ENCODE assay signal across 17 cellular contexts in the genomic region with DNA sequence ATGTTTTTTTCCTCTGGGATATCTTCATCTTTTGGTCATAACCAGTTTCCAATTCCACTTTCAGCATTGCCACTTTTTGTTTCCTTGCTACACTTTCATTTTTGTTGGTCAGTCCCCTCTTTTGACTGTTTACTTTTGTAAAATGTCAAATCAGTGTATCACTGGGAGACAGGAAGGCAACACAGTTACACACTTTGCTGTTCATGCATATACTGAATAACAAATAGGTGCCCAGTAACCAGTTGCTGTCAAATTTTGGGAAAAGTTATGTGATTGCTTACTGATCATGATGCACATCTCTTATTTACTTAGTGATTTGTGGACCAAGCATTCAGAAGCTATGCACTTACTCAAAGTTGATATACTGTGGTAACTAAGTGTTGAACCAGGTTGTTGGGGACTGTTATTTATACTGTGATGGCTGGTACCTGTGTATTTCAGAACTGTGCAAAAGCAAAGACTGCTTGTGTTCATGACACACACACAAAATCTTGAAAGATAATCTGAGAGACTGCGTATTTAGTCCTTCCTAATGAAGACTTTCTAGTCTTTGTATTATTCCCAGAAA. TPM values are rescaled to one million over a fixed set of nuclear protein-coding genes. Genes with fewer than 3 reads are reported as not detected.
DNase-seq lines count a peak whose midpoint lies in the region; ATAC-seq, FAIRE-seq and TF ChIP-seq lines count a peak whose summit lies in the region.
"Had no signal": no experiment of that assay in that cellular context is flagged by ENCODE, and none has a peak within 500 bp of the region (broad histone marks: within the 10 kb centered on the region; RNA-seq: fewer than 3 reads in every experiment).

No MANE protein-coding gene starts in this region.

- H4K20me1 ChIP-seq in OCI-LY3 (ENCODE audit: insufficient read depth, low read length) (peaks cover 96% of the 10 kb centered on the region), K562 (replicated peaks; ENCODE audit: control insufficient read depth, insufficient read depth, low read length) (peaks cover 3% of the 10 kb centered on the region; the same call in 1 of the 2 replicates)

- WGBS in K562 (ENCODE audit: insufficient coverage, low coverage, missing lambda C conversion rate), result 94% methylated on average over 1 of the region's 1 CpG

- H3K9me3 Mint-ChIP-seq in activated naive CD4-positive, alpha-beta T cell treated with anti-CD3 and anti-CD28 coated beads for 36 hours, result no peaks in the 10 kb centered on the region
- H3K9me3 Mint-ChIP-seq in stimulated activated naive CD8-positive, alpha-beta T cell treated with anti-CD3 and anti-CD28 coated beads, Interleukin-15, Interleukin-2, amounts not matched to agents 100 ng/mL and 50 ng/mL, for 24 hours, result no peaks in the 10 kb centered on the region

- H3K9ac ChIP-seq in OCI-LY3 (ENCODE audit: low read length) (no peak overlapping the region), K562 (ENCODE audit: insufficient read depth in 1 of 2, low read depth in 2 of 2, low read length in 2 of 2) (no peak overlapping the region)

- H2AFZ ChIP-seq in OCI-LY3 (ENCODE audit: low read depth, low read length) (no peak overlapping the region), K562 (ENCODE audit: low read depth, low read length) (no peak overlapping the region)

- H3K4me1 Mint-ChIP-seq in activated naive CD4-positive, alpha-beta T cell treated with anti-CD3 and anti-CD28 coated beads for 36 hours (ENCODE audit: low read depth), result peaks cover 78% of the 10 kb centered on the region
- H3K4me1 Mint-ChIP-seq in stimulated activated naive CD8-positive, alpha-beta T cell treated with anti-CD3 and anti-CD28 coated beads, Interleukin-15, Interleukin-2, amounts not matched to agents 100 ng/mL and 50 ng/mL, for 24 hours (ENCODE audit: low read depth), result peaks cover 83% of the 10 kb centered on the region

- TF ChIP-seq RAD21 in K562 (CRISPR knock-in tag; conservative IDR thresholded peaks at IDR 0.05 in 1 of 2, IDR thresholded peaks at IDR 0.05 in 1 of 2), result no peak

- no peaks in the 10 kb centered on the region for H3K9me3 ChIP-seq in OCI-LY3 (ENCODE audit: insufficient read depth, low read length)
- no peaks in the 10 kb centered on the region for H3K9me3 ChIP-seq in K562 (replicated peaks; ENCODE audit: control insufficient read depth, insufficient read depth, low read depth, low read length)
- H3K9me3 ChIP-seq: SJCRH30 had no signal

- TF ChIP-seq CTCF in OCI-LY3 (IDR thresholded peaks at IDR 0.05; ENCODE audit: low read depth, low read length) (no peak), K562 (IDR thresholded peaks at IDR 0.05 in 2 of 3, conservative IDR thresholded peaks at IDR 0.05 in 1 of 3; ENCODE audit: insufficient read depth in 2 of 3, low read depth in 1 of 3, low read length in 3 of 3) (no peak), foreskin fibroblast (IDR thresholded peaks at IDR 0.05; ENCODE audit: low read depth, low read length) (no peak)

- peak overlapping the region; percentile 44 for H3K27ac Mint-ChIP-seq in activated naive CD4-positive, alpha-beta T cell treated with anti-CD3 and anti-CD28 coated beads for 36 hours
- H3K27ac Mint-ChIP-seq in stimulated activated naive CD8-positive, alpha-beta T cell treated with anti-CD3 and anti-CD28 coated beads, Interleukin-15, Interleukin-2, amounts not matched to agents 100 ng/mL and 50 ng/mL, for 24 hours, result peak overlapping the region; percentile 39

- H3K4me2 ChIP-seq in OCI-LY3 (ENCODE audit: low read length), result peak overlapping the region; percentile 17; the same call in 1 of the 2 replicates
- H3K4me2 ChIP-seq in K562 (ENCODE audit: insufficient read depth, low read length), result no peak overlapping the region

- FAIRE-seq in K562 (lab: Jason Lieb, UNC), result peak; percentile 51
- FAIRE-seq: urothelium cell line had no signal

- TF ChIP-seq EP300 in K562 (IDR thresholded peaks at IDR 0.05; ENCODE audit: low read length), result no peak

- H3K79me2 ChIP-seq in OCI-LY3 (ENCODE audit: low read length), result peaks cover 92% of the 10 kb centered on the region
- peaks cover 77% of the 10 kb centered on the region for H3K79me2 ChIP-seq in K562 (ENCODE audit: control insufficient read depth, insufficient read depth, low read length)

- H3K27me3 Mint-ChIP-seq in activated naive CD4-positive, alpha-beta T cell treated with anti-CD3 and anti-CD28 coated beads for 36 hours (ENCODE audit: low read depth), result no peaks in the 10 kb centered on the region
- H3K27me3 Mint-ChIP-seq in stimulated activated naive CD8-positive, alpha-beta T cell treated with anti-CD3 and anti-CD28 coated beads, Interleukin-15, Interleukin-2, amounts not matched to agents 100 ng/mL and 50 ng/mL, for 24 hours, result no peaks in the 10 kb centered on the region

- no peaks in the 10 kb centered on the region for H3K9me1 ChIP-seq in K562 (ENCODE audit: control insufficient read depth, insufficient read depth, low read length)

- H3K27me3 ChIP-seq in OCI-LY3 (ENCODE audit: low read depth, low read length) (no peaks in the 10 kb centered on the region), K562 (ENCODE audit: control insufficient read depth in 2 of 2, insufficient read depth in 2 of 2, low read length in 2 of 2) (no peaks in the 10 kb centered on the region)
- H3K27me3 ChIP-seq: SJCRH30 had no signal

- no TSS peak for BruUV-seq in K562 (replicated peaks; lab: Mats Ljungman, UMichigan)

- H3K36me3 ChIP-seq in OCI-LY3 (replicated peaks; ENCODE audit: low read depth, low read length) (no peaks in the 10 kb centered on the region), K562 (ENCODE audit: control insufficient read depth, insufficient read depth, low read length) (no peaks in the 10 kb centered on the region)
- H3K36me3 ChIP-seq: SJCRH30 had no signal

- no peak for DNase-seq in activated naive CD4-positive, alpha-beta T cell treated with anti-CD3 and anti-CD28 coated beads for 36 hours
- DNase-seq in activated naive CD4-positive, alpha-beta T cell treated with anti-CD3 and anti-CD28 coated beads, Interleukin-2, amount 50 U/mL, for 16 hours, result no peak
- DNase-seq in K562 (ENCODE audit: extremely low read depth in 1 of 4, low spot score in 3 of 4), result no peak
- DNase-seq in foreskin fibroblast, result no peak
- DNase-seq in stimulated activated naive CD4-positive, alpha-beta T cell (lab: John Stamatoyannopoulos, UW), result no peak
- DNase-seq: activated CD4-positive, alpha-beta T cell treated with anti-CD3 and anti-CD28 coated beads, Interleukin-2, amount 50 U/mL, for 1 hour; activated gamma-delta T cell treated with Interleukin-2 at 50 U/mL for 16 hours; hypothalamus; left colon; NCI-H1694 treated with DMSO at 0.1 percent for 48 hours; NCI-H446 treated with DMSO at 0.1 percent for 48 hours; SJCRH30; T1000 had no signal

- TF ChIP-seq POLR2A in K562 (conservative IDR thresholded peaks at IDR 0.05), result no peak

- ATAC-seq in K562 (no peak), HG03571 (IDR thresholded peaks at IDR 0.05; ENCODE audit: unreplicated experiment) (no peak)
- ATAC-seq: left colon had no signal

- H3K4me3 ChIP-seq in OCI-LY3 (ENCODE audit: low read length), result no peak overlapping the region
- H3K4me3 ChIP-seq in K562, result no peak overlapping the region
- H3K4me3 ChIP-seq in foreskin fibroblast (ENCODE audit: low read depth in 1 of 2, low read length in 2 of 2), result no peak overlapping the region
- H3K4me3 ChIP-seq: SJCRH30 had no signal

- H3K4me3 Mint-ChIP-seq in activated naive CD4-positive, alpha-beta T cell treated with anti-CD3 and anti-CD28 coated beads for 36 hours, result no peak overlapping the region
- H3K4me3 Mint-ChIP-seq in stimulated activated naive CD8-positive, alpha-beta T cell treated with anti-CD3 and anti-CD28 coated beads, Interleukin-15, Interleukin-2, amounts not matched to agents 100 ng/mL and 50 ng/mL, for 24 hours, result no peak overlapping the region

- H3K27ac ChIP-seq in OCI-LY3 (ENCODE audit: low read length) (no peak overlapping the region), K562 (ENCODE audit: extremely low read depth, low read depth, low read length) (no peak overlapping the region)
- H3K27ac ChIP-seq: SJCRH30 had no signal

- in situ Hi-C loops in K562 (cut with MboI), result no loop called here

- POLR2A ChIA-PET in K562 (lab: Yijun Ruan, JAX), result no interaction called here

- H3K4me1 ChIP-seq in OCI-LY3 (ENCODE audit: low read length) (peaks cover 45% of the 10 kb centered on the region), K562 (replicated peaks in 1 of 2; ENCODE audit: control insufficient read depth in 2 of 2, insufficient read depth in 2 of 2, low read length in 2 of 2) (0 out of 5 replicates have a peak, but pooled peaks cover 0 to 2% of the 10 kb centered on the region in 2 experiments)
- H3K4me1 ChIP-seq: SJCRH30 had no signal

- CTCF ChIA-PET in activated naive CD4-positive, alpha-beta T cell treated with anti-CD3 and anti-CD28 coated beads for 36 hours (lab: Charles Lee), result no interaction called here
- CTCF ChIA-PET in K562 (lab: Yijun Ruan, JAX; ENCODE audit: low intra/inter-chr PET ratio), result no interaction called here

- intact Hi-C loops in activated naive CD4-positive, alpha-beta T cell treated with anti-CD3 and anti-CD28 coated beads for 36 hours (cut with micrococcal nuclease), result no loop called here
- intact Hi-C loops in K562 (cut with micrococcal nuclease), result no loop called here

- peaks cover 10% of the 10 kb centered on the region for H3K36me3 Mint-ChIP-seq in activated naive CD4-positive, alpha-beta T cell treated with anti-CD3 and anti-CD28 coated beads for 36 hours (ENCODE audit: low read depth)
- H3K36me3 Mint-ChIP-seq in stimulated activated naive CD8-positive, alpha-beta T cell treated with anti-CD3 and anti-CD28 coated beads, Interleukin-15, Interleukin-2, amounts not matched to agents 100 ng/mL and 50 ng/mL, for 24 hours (ENCODE audit: low read depth), result peaks cover 22% of the 10 kb centered on the region

RNA-seq across cellular contexts. Expression of gene ZNF292, which starts 41.0 kb away (rescaled TPM):
- total RNA-seq in activated naive CD4-positive, alpha-beta T cell treated with anti-CD3 and anti-CD28 coated beads for 36 hours, result 10 to 100 TPM; 39.5 to 41.2 TPM
- total RNA-seq in K562 (2011; cell fraction: chromatin; rRNA removed; ENCODE audit: low replicate concordance), result 48.2 and 143 TPM in 2 replicates
- 29.2 and 39.2 TPM in 2 replicates for total RNA-seq in K562 (2011; cell fraction: nucleolus; rRNA removed)
- total RNA-seq in K562 (2011; cell fraction: nucleoplasm; rRNA removed), result 101 and 179 TPM in 2 replicates
- total RNA-seq in K562 (2014; rRNA removed), result 7.0 and 8.7 TPM in 2 replicates
- 12.8 and 14.7 TPM in 2 replicates for total RNA-seq in K562 (2014; rRNA removed; fragmentation: Illumina TruSeq; extraction: Trizol)
- total RNA-seq in K562 (2015; rRNA removed; fragmentation: Illumina TruSeq; extraction: Trizol), result 16.0 and 17.1 TPM in 2 replicates
- total RNA-seq in K562 (2021), result 14.3 and 16.1 TPM in 2 replicates
- polyA plus RNA-seq in K562 (2011; rRNA removed), result 16.0 and 16.4 TPM in 2 replicates
- 2.1 and 5.3 TPM in 2 replicates for polyA plus RNA-seq in K562 (2011; cell fraction: cytosol; rRNA removed)
- polyA plus RNA-seq in K562 (2011; cell fraction: nucleus; rRNA removed), result 33.9 and 44.0 TPM in 2 replicates
- polyA plus RNA-seq in K562 (2012), result 6.0 and 7.0 TPM in 2 replicates
- 9.8 and 13.1 TPM in 2 replicates for polyA plus RNA-seq in K562 (2014; fragmentation: Illumina TruSeq; extraction: Trizol)
- polyA plus RNA-seq in K562 (2014; fragmentation: Nextera tagmentation; extraction: Ambion mirVana), result 1 to 10 TPM; 4.4 to 6.2 TPM
- polyA plus RNA-seq in K562 (2014; rRNA removed), result 5.1 and 5.3 TPM in 2 replicates
- 77.5 and 98.5 TPM in 2 replicates for polyA minus RNA-seq in K562 (2011; rRNA and poly(A)+ RNA removed)
- polyA minus RNA-seq in K562 (2011; cell fraction: cytosol; rRNA and poly(A)+ RNA removed), result 12.7 and 13.9 TPM in 2 replicates
- polyA minus RNA-seq in K562 (2011; cell fraction: nucleus; rRNA and poly(A)+ RNA removed), result 71.9 and 132 TPM in 2 replicates
